1 cellular context compared by ENCODE assay signal in the genomic region with DNA sequence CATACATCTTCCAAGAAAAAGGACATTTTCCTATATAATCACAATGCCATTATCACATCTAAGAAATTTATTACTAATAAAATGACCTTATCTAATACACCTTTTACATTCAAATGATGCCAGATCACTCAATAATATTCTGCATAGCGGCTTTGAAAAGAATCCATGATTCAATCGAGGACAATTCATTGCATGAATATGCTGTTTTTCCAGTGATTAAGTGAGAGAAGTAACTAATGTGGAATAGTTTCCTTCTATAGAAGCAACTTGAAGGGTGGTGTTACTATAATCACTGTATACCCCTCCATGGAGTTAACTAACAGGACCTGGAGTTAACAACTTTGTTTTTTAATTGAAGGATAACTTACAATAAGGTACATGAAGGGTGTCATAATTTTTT.
TF ChIP-seq lines count a peak whose summit lies in the region.

No MANE protein-coding gene starts in this region.

TF ChIP-seq in GM12878, 131 proteins besides CTCF, POLR2A, EP300 and RAD21 (continued from another document):
- TF ChIP-seq, protein P1, sequence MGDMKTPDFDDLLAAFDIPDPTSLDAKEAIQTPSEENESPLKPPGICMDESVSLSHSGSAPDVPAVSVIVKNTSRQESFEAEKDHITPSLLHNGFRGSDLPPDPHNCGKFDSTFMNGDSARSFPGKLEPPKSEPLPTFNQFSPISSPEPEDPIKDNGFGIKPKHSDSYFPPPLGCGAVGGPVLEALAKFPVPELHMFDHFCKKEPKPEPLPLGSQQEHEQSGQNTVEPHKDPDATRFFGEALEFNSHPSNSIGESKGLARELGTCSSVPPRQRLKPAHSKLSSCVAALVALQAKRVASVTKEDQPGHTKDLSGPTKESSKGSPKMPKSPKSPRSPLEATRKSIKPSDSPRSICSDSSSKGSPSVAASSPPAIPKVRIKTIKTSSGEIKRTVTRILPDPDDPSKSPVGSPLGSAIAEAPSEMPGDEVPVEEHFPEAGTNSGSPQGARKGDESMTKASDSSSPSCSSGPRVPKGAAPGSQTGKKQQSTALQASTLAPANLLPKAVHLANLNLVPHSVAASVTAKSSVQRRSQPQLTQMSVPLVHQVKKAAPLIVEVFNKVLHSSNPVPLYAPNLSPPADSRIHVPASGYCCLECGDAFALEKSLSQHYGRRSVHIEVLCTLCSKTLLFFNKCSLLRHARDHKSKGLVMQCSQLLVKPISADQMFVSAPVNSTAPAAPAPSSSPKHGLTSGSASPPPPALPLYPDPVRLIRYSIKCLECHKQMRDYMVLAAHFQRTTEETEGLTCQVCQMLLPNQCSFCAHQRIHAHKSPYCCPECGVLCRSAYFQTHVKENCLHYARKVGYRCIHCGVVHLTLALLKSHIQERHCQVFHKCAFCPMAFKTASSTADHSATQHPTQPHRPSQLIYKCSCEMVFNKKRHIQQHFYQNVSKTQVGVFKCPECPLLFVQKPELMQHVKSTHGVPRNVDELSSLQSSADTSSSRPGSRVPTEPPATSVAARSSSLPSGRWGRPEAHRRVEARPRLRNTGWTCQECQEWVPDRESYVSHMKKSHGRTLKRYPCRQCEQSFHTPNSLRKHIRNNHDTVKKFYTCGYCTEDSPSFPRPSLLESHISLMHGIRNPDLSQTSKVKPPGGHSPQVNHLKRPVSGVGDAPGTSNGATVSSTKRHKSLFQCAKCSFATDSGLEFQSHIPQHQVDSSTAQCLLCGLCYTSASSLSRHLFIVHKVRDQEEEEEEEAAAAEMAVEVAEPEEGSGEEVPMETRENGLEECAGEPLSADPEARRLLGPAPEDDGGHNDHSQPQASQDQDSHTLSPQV (IDR thresholded peaks at IDR 0.05) = no peak
